ENCODE assay signal across 8 cellular contexts in genomic region chr13:111153279-111153976, GRCh38. TPM values are rescaled to one million over a fixed set of nuclear protein-coding genes. Genes with fewer than 3 reads are reported as not detected.
DNase-seq lines count a peak whose midpoint lies in the region; ATAC-seq and TF ChIP-seq lines count a peak whose summit lies in the region.

No MANE protein-coding gene starts in this region.

- H3K9ac ChIP-seq in parathyroid adenoma = peak overlapping the region; percentile 87

- ATAC-seq in HG02623 (IDR thresholded peaks at IDR 0.05; ENCODE audit: unreplicated experiment) = peak; percentile 88

- H3K9me3 ChIP-seq in cardiac muscle cell (ENCODE audit: low read depth) (no peaks in the 10 kb centered on the region), parathyroid adenoma (ENCODE audit: control insufficient read depth, low read length) (no peaks in the 10 kb centered on the region), tibial nerve (no peaks in the 10 kb centered on the region)

- DNase-seq in GM12865 (ENCODE audit: low read depth) (peak; percentile 93), NCI-H1092 (lab: John Stamatoyannopoulos, UW) (peak; percentile 92), SKM-1 treated with dmso at 0.1 percent for 144 hours (lab: John Stamatoyannopoulos, UW; ENCODE audit: unreplicated experiment) (peak; percentile 67), cardiac muscle cell (ENCODE audit: low read depth in 1 of 2, low spot score in 1 of 2) (peak; percentile 93 to 95), tibial nerve (ENCODE audit: low spot score in 2 of 2) (peak; percentile 80 to 87)
- peak; percentile 88 for DNase-seq in activated naive CD8-positive, alpha-beta T cell treated with anti-CD3 and anti-CD28 coated beads, Interleukin-2, amount 50 U/mL, for 16 hours (ENCODE audit: low read depth, low spot score)

- TF ChIP-seq POLR2A in tibial nerve (IDR thresholded peaks at IDR 0.05) = peak; percentile 91 to 93

- H3K27me3 ChIP-seq in cardiac muscle cell (peaks cover 27% of the 10 kb centered on the region), parathyroid adenoma (ENCODE audit: control insufficient read depth, insufficient read depth, low read length) (no peaks in the 10 kb centered on the region), tibial nerve (no peaks in the 10 kb centered on the region)

- H3K4me2 ChIP-seq in parathyroid adenoma (ENCODE audit: low read length) = peak overlapping the region; percentile 84

- H2AFZ ChIP-seq in parathyroid adenoma = peak overlapping the region; percentile 93

- H3K4me3 ChIP-seq in GM12865 (ENCODE audit: low read depth, low read length) (peak overlapping the region; percentile 58), cardiac muscle cell (peak overlapping the region; percentile 68), parathyroid adenoma (ENCODE audit: low read depth, low read length) (peak overlapping the region; percentile 74), tibial nerve (peak overlapping the region; percentile 72 to 86 (median 85))

- H3K79me2 ChIP-seq in parathyroid adenoma = no peaks in the 10 kb centered on the region

- 1 to 2% methylated on average over 25 to 50 of the region's 84 CpGs for WGBS in tibial nerve, 2 donors

- H3K27ac ChIP-seq in cardiac muscle cell (peak overlapping the region; percentile 99), parathyroid adenoma (peak overlapping the region; percentile 93), tibial nerve (peak overlapping the region; percentile 87 to 96 (median 94))

- TF ChIP-seq EP300 in tibial nerve (IDR thresholded peaks at IDR 0.05) = peak; percentile 65 to 99

- H3K4me1 ChIP-seq in cardiac muscle cell (ENCODE audit: low read depth) (peaks cover 17% of the 10 kb centered on the region), parathyroid adenoma (peaks cover 3% of the 10 kb centered on the region), tibial nerve (peaks cover 0 to 68% (median 20%) of the 10 kb centered on the region in 4 donors)

- no peak for TF ChIP-seq CTCF in GM12865 (IDR thresholded peaks at IDR 0.05; ENCODE audit: insufficient read depth, low read depth, low read length, missing control alignments)
- TF ChIP-seq CTCF in cardiac muscle cell (IDR thresholded peaks at IDR 0.05; ENCODE audit: low read depth, low read length) = peak; percentile 38
- no peak for TF ChIP-seq CTCF in parathyroid adenoma (IDR thresholded peaks at IDR 0.05)
- peak in 4 of 5 experiments; percentile 6 to 56 (median 32) for TF ChIP-seq CTCF in tibial nerve (IDR thresholded peaks at IDR 0.05)

- H3K36me3 ChIP-seq in cardiac muscle cell (no peaks in the 10 kb centered on the region), parathyroid adenoma (ENCODE audit: control insufficient read depth, insufficient read depth, low read length) (no peaks in the 10 kb centered on the region), tibial nerve (no peaks in the 10 kb centered on the region)

RNA-seq across cellular contexts. Expression of gene ARHGEF7, which starts 38.3 kb away (rescaled TPM):
- total RNA-seq in cardiac muscle cell = 25.1 and 32.3 TPM in 2 replicates
- 20.4 and 26.5 TPM in 2 replicates for polyA plus RNA-seq in cardiac muscle cell
- total RNA-seq in tibial nerve = 100 to 1,000 TPM in 3 of 4 donors, 10 to 100 TPM in 1; 88.7 to 119 (median 110) TPM

Comparison
In these comparisons a context has a peak if more than half of its experiments do, and no peak if none do; other contexts are left out.
1. Peak in every context shown above with its lines: DNase-seq, ATAC-seq, H3K4me3 ChIP-seq and H3K27ac ChIP-seq.
2. CTCF ChIP-seq: peak in cardiac muscle cell (single experiment) and tibial nerve (4 of 5); none in GM12865 (single experiment) and parathyroid adenoma (single experiment).